26 cellular contexts compared by ENCODE assay signal in genomic region chr3:47731066-47731465, GRCh38. TPM values are rescaled to one million over a fixed set of nuclear protein-coding genes. Genes with fewer than 3 reads are reported as not detected.
DNase-seq lines count a peak whose midpoint lies in the region; ATAC-seq, FAIRE-seq and TF ChIP-seq lines count a peak whose summit lies in the region.
"Had no signal": no experiment of that assay in that cellular context is flagged by ENCODE, and none has a peak within 500 bp of the region (broad histone marks: within the 10 kb centered on the region; RNA-seq: fewer than 3 reads in every experiment).

No MANE protein-coding gene starts in this region.

- no peak for ATAC-seq in central memory CD8-positive, alpha-beta T cell (replicated peaks; ENCODE audit: extremely low read depth, poor library complexity, severe bottlenecking)
- ATAC-seq in naive thymus-derived CD4-positive, alpha-beta T cell, result no peak
- no peak for ATAC-seq in GM19035 (IDR thresholded peaks at IDR 0.05; ENCODE audit: unreplicated experiment)
- ATAC-seq in GM18511 (IDR thresholded peaks at IDR 0.05; ENCODE audit: unreplicated experiment), result no peak
- ATAC-seq: GM12878 had no signal

- TF ChIP-seq POLR2A in GM12891 (IDR thresholded peaks at IDR 0.05; ENCODE audit: low read depth, low read length), result no peak

- H3K27me3 Mint-ChIP-seq in central memory CD8-positive, alpha-beta T cell, result no peaks in the 10 kb centered on the region
- no peaks in the 10 kb centered on the region for H3K27me3 Mint-ChIP-seq in naive thymus-derived CD4-positive, alpha-beta T cell
- H3K27me3 Mint-ChIP-seq: CD8-positive, alpha-beta memory T cell had no signal

- intact Hi-C loops in naive thymus-derived CD4-positive, alpha-beta T cell (cut with micrococcal nuclease), result no loop called here

- no peak overlapping the region for H3K27ac ChIP-seq in naive thymus-derived CD4-positive, alpha-beta T cell (ENCODE audit: low read depth, low read length)
- H3K27ac ChIP-seq: GM23248 had no signal

- H3K27me3 ChIP-seq in naive thymus-derived CD4-positive, alpha-beta T cell (ENCODE audit: control insufficient read depth in 2 of 2, insufficient read depth in 2 of 2, low read length in 2 of 2), result no peaks in the 10 kb centered on the region
- H3K27me3 ChIP-seq: BE2C had no signal

- CTCF ChIA-PET in naive thymus-derived CD4-positive, alpha-beta T cell (lab: Charles Lee), result no interaction called here

- H3K36me3 ChIP-seq in naive thymus-derived CD4-positive, alpha-beta T cell (ENCODE audit: control insufficient read depth in 2 of 3, insufficient read depth in 3 of 3, low read length in 3 of 3), result peaks cover 6 to 74% (median 13%) of the 10 kb centered on the region in 3 experiments

- peak; percentile 60 for FAIRE-seq in GM12891 (lab: Jason Lieb, UNC)
- FAIRE-seq: RCC 7860 had no signal

- DNase-seq in GM12891 (ENCODE audit: insufficient read length, low spot score), result no peak
- peak; percentile 13 for DNase-seq in MV-4-11 (lab: John Stamatoyannopoulos, UW)
- DNase-seq in central memory CD8-positive, alpha-beta T cell (ENCODE audit: low spot score in 2 of 2), result no peak
- peak; percentile 24 for DNase-seq in medulla oblongata (ENCODE audit: extremely low spot score)
- DNase-seq in naive thymus-derived CD4-positive, alpha-beta T cell, result no peak
- DNase-seq: BE2C; CD8-positive, alpha-beta memory T cell; DMS 273 treated with DMSO at 0.1 percent for 48 hours; DMS79; EL; GDM1; GM23248; H7; Kasumi-1; NCI-H2029 treated with DMSO at 0.1 percent for 48 hours; NCI-H446 treated with DMSO at 0.1 percent for 48 hours; NCI-H526; NCI-H82; SIG-M5; SK-N-SH; SW 1271 had no signal

- H3K4me3 Mint-ChIP-seq in central memory CD8-positive, alpha-beta T cell, result no peak overlapping the region
- no peak overlapping the region for H3K4me3 Mint-ChIP-seq in naive thymus-derived CD4-positive, alpha-beta T cell
- H3K4me3 Mint-ChIP-seq: CD14-positive monocyte; CD8-positive, alpha-beta memory T cell had no signal

- H3K27ac Mint-ChIP-seq in central memory CD8-positive, alpha-beta T cell (ENCODE audit: low read depth), result peak overlapping the region; percentile 22
- H3K27ac Mint-ChIP-seq in naive thymus-derived CD4-positive, alpha-beta T cell, result no peak overlapping the region

- H3K4me3 ChIP-seq in naive thymus-derived CD4-positive, alpha-beta T cell (ENCODE audit: low read length), result no peak overlapping the region
- H3K4me3 ChIP-seq: GM12878, GM23248 had no signal

- H3K9me3 ChIP-seq in naive thymus-derived CD4-positive, alpha-beta T cell (ENCODE audit: control insufficient read depth in 2 of 3, low read length in 3 of 3), result no peaks in the 10 kb centered on the region
- H3K9me3 ChIP-seq: BE2C, SK-N-SH had no signal

- H3K4me1 Mint-ChIP-seq in central memory CD8-positive, alpha-beta T cell, result peaks cover 6% of the 10 kb centered on the region
- peaks cover 0 to 11% (median 5%) of the 10 kb centered on the region in 7 donors for H3K4me1 Mint-ChIP-seq in naive thymus-derived CD4-positive, alpha-beta T cell

- peaks cover 60% of the 10 kb centered on the region for H3K36me3 Mint-ChIP-seq in central memory CD8-positive, alpha-beta T cell (ENCODE audit: insufficient read depth)
- H3K36me3 Mint-ChIP-seq in naive thymus-derived CD4-positive, alpha-beta T cell, result peaks cover 13 to 41% (median 22%) of the 10 kb centered on the region in 5 donors

- no peaks in the 10 kb centered on the region for H3K4me1 ChIP-seq in naive thymus-derived CD4-positive, alpha-beta T cell (ENCODE audit: control insufficient read depth in 2 of 2, insufficient read depth in 2 of 2, low read length in 2 of 2)
- H3K4me1 ChIP-seq: BE2C had no signal

- no peaks in the 10 kb centered on the region for H3K9me3 Mint-ChIP-seq in central memory CD8-positive, alpha-beta T cell
- H3K9me3 Mint-ChIP-seq in naive thymus-derived CD4-positive, alpha-beta T cell, result no peaks in the 10 kb centered on the region
- H3K9me3 Mint-ChIP-seq: CD14-positive monocyte; CD8-positive, alpha-beta memory T cell had no signal

- POLR2A ChIA-PET in naive thymus-derived CD4-positive, alpha-beta T cell (lab: Charles Lee), result no interaction called here

TF ChIP-seq in GM12891, 5 proteins besides CTCF, POLR2A, EP300 and RAD21:
- TF ChIP-seq POLR2AphosphoS5 (IDR thresholded peaks at IDR 0.05; ENCODE audit: low read depth, low read length), result no peak
- no peak for TF ChIP-seq TAF1 (IDR thresholded peaks at IDR 0.05; ENCODE audit: low read depth, low read length)
- no peak for TF ChIP-seq SPI1 (IDR thresholded peaks at IDR 0.05; ENCODE audit: low read depth, low read length)
- TF ChIP-seq POU2F2 (IDR thresholded peaks at IDR 0.05; ENCODE audit: low read depth, low read length), result no peak
- no peak for TF ChIP-seq PAX5 (IDR thresholded peaks at IDR 0.05; ENCODE audit: insufficient read depth, low read length, severe bottlenecking)

RNA-seq across cellular contexts. Expression of gene SMARCC1, which starts 50.6 kb away (rescaled TPM):
- polyA plus RNA-seq in GM12891 (2012; ENCODE audit: low read depth, missing spikeins), result 39.9 TPM
- 100 to 1,000 TPM in 2 of 5 experiments, 10 to 100 TPM in 3; 92.2 to 125 (median 99.1) TPM for total RNA-seq in naive thymus-derived CD4-positive, alpha-beta T cell
- 10 to 100 TPM; 54.0 to 62.4 TPM for polyA plus RNA-seq in naive thymus-derived CD4-positive, alpha-beta T cell

Comparison
In these comparisons a context has a peak if more than half of its experiments do, and no peak if none do; other contexts are left out.
1. DNase-seq: peak in MV-4-11 (single experiment) and medulla oblongata (single experiment); none in GM12891 (single experiment), central memory CD8-positive, alpha-beta T cell (0 of 2) and naive thymus-derived CD4-positive, alpha-beta T cell (0 of 9).